8 cellular contexts compared by ENCODE assay signal in the genomic region with DNA sequence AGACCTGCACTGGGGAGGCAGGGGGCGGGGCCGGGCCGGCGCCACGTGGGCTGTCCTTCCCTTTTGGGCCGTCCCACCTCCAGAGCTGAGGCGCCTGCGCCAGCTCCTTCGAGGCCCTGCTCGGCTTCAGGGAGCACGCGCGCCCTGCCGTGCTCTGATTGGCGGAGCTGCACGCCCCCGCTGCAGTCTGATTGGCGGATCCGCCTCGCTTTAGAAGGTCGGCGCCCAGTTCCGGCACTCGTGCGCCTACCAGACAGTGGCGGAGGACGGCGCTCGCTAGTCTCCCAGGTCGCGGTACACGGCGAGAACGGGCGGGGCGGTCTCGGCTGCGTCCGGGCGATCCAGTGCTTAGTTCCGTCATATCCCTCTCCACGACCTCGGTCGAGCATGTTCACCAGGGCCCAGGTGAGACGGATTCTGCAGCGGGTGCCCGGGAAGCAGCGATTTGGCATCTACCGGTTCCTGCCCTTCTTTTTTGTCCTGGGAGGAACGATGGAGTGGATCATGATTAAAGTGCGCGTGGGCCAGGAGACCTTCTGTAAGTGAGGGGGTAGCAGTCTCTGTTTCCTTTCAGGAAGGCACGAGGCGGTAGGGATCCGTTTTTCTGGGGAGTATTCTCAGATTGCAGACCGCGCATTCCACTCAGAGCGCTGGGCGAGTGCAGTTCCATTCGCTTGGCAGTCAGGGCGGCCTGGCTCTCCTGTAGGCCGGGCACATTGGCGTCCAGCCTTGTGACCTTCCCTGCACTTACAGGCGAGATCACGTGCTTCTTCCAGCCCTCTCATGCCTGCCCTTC. TPM values are rescaled to one million over a fixed set of nuclear protein-coding genes. Genes with fewer than 3 reads are reported as not detected.
DNase-seq lines count a peak whose midpoint lies in the region; ATAC-seq and TF ChIP-seq lines count a peak whose summit lies in the region.

TSS of gene UQCC5 (plus strand) at position 237 of the 796 bp plus-strand sequence. CDS start at position 388, 151 bp downstream.

- no peak within 1 kb of the TSS for H2AFZ ChIP-seq in H9 (ENCODE audit: low read length)

- peaks cover 17 to 37% (median 23%) of the 10 kb centered on the region in 3 experiments for H3K36me3 Mint-ChIP-seq in H9 (ENCODE audit: insufficient read depth in 1 of 3, low read depth in 3 of 3)
- H3K36me3 Mint-ChIP-seq in natural killer cell treated with Interleukin-12 subunit alpha and Interleukin-12 subunit beta and Interleukin-15 and Interleukin-18, amount 100 ng/mL, for 72 hours = peaks cover 14% of the 10 kb centered on the region

- H2AK5ac ChIP-seq in H9 (ENCODE audit: insufficient read length, low read length) = no peak within 1 kb of the TSS

- peaks cover 6% of the 10 kb centered on the region for H3K79me1 ChIP-seq in H9 (ENCODE audit: insufficient read depth, low read depth, low read length, poor library complexity, severe bottlenecking)

- no peak within 1 kb of the TSS for H3T11ph ChIP-seq in H9 (ENCODE audit: low read length)

- H3K9me3 ChIP-seq in H9 (ENCODE audit: control insufficient read depth, low read depth, low read length) = no peaks in the 10 kb centered on the region

- TF ChIP-seq CTCF in H9 (conservative IDR thresholded peaks at IDR 0.05) = 0 out of 3 replicates have a peak, but pooled peaks have one; percentile 11
- no peak for TF ChIP-seq CTCF in fibroblast of pulmonary artery (IDR thresholded peaks at IDR 0.05; ENCODE audit: low read length, missing control alignments)

- no peak within 1 kb of the TSS for H2BK5ac ChIP-seq in H9 (ENCODE audit: insufficient read length, low read length)

- no peaks in the 10 kb centered on the region for H3K9me3 Mint-ChIP-seq in H9
- no peaks in the 10 kb centered on the region for H3K9me3 Mint-ChIP-seq in natural killer cell treated with Interleukin-12 subunit alpha and Interleukin-12 subunit beta and Interleukin-15 and Interleukin-18, amount 100 ng/mL, for 72 hours

- peak within 1 kb of the TSS; percentile 95 for H3K4me3 ChIP-seq in fibroblast of pulmonary artery (replicated peaks; ENCODE audit: low read depth, low read length)

- peaks cover 6% of the 10 kb centered on the region for H3K4me1 ChIP-seq in H9 (ENCODE audit: insufficient read depth, low read length)

- H3K4ac ChIP-seq in H9 (ENCODE audit: low read depth, low read length) = no peak within 1 kb of the TSS

- H3K4me1 Mint-ChIP-seq in H9 = peaks cover 45 to 49% of the 10 kb centered on the region in 2 experiments
- H3K4me1 Mint-ChIP-seq in natural killer cell treated with Interleukin-12 subunit alpha and Interleukin-12 subunit beta and Interleukin-15 and Interleukin-18, amount 100 ng/mL, for 72 hours (ENCODE audit: low read depth in 2 of 2) = peaks cover 29 to 51% of the 10 kb centered on the region in 2 donors

- no peak within 1 kb of the TSS for H2BK15ac ChIP-seq in H9 (ENCODE audit: low read depth, low read length)

- H3K56ac ChIP-seq in H9 (ENCODE audit: insufficient read length, low read depth, low read length) = no peak within 1 kb of the TSS

- no peak within 1 kb of the TSS for H3K27ac ChIP-seq in H9 (ENCODE audit: insufficient read length, low read depth, low read length)

- H3K23ac ChIP-seq in H9 (ENCODE audit: insufficient read length, low read depth, low read length) = no peak within 1 kb of the TSS

- H2BK12ac ChIP-seq in H9 (ENCODE audit: insufficient read length, low read depth, low read length) = no peak within 1 kb of the TSS

- H3K18ac ChIP-seq in H9 (ENCODE audit: insufficient read length, low read depth, low read length) = peak within 1 kb of the TSS; percentile 14

- no CpG with 5 or more reads among the region's 65 CpGs for WGBS in H9 (ENCODE audit: extremely low coverage, insufficient read length, low lambda C conversion rate)

- DNase-seq in G401 (ENCODE audit: low spot score) = peak; percentile 98
- peak; percentile 99 for DNase-seq in H9
- peak; percentile 96 for DNase-seq in M059J (ENCODE audit: low read depth)
- peak; percentile 97 for DNase-seq in activated effector memory CD4-positive, alpha-beta T cell treated with Interleukin-2 at 50 U/mL for 16 hours
- peak; percentile 99 for DNase-seq in fibroblast of pulmonary artery (ENCODE audit: low read depth)
- DNase-seq in natural killer cell treated with Interleukin-12 subunit alpha and Interleukin-12 subunit beta and Interleukin-15 and Interleukin-18, amount 100 ng/mL, for 72 hours (ENCODE audit: low spot score) = peak; percentile 99
- peak; percentile 98 for DNase-seq in stimulated activated naive CD4-positive, alpha-beta T cell treated with Interleukin-2 at 50 U/mL for 16 hours (lab: John Stamatoyannopoulos, UW)

- H3K27me3 ChIP-seq in H9 (ENCODE audit: insufficient read depth, low read length) = no peaks in the 10 kb centered on the region

- H3K79me2 ChIP-seq in H9 (ENCODE audit: insufficient read depth, low read length) = peaks cover 14% of the 10 kb centered on the region; the same call in 1 of the 2 replicates

- no peaks in the 10 kb centered on the region for H4K20me1 ChIP-seq in H9 (ENCODE audit: control insufficient read depth, insufficient read depth, insufficient read length)

- no peak within 1 kb of the TSS for H2BK120ac ChIP-seq in H9 (ENCODE audit: low read depth, low read length, poor library complexity, severe bottlenecking)

- H4K8ac ChIP-seq in H9 (replicated peaks; ENCODE audit: insufficient read length, low read depth, low read length) = no peak within 1 kb of the TSS

- no peak within 1 kb of the TSS for H2BK20ac ChIP-seq in H9 (ENCODE audit: low read depth, low read length, poor library complexity, severe bottlenecking)

- peak within 1 kb of the TSS; percentile 93 for H3K4me2 ChIP-seq in H9 (ENCODE audit: insufficient read depth, insufficient read length, low read length)

- no peak within 1 kb of the TSS for H4K5ac ChIP-seq in H9 (ENCODE audit: insufficient read length, low read depth, low read length)

- in situ Hi-C loops in G401 (cut with HindIII; ENCODE audit: low sequenced_read_pairs) = no loop called here

- peak; percentile 94 to 95 for ATAC-seq in natural killer cell treated with Interleukin-12 subunit alpha and Interleukin-12 subunit beta and Interleukin-15 and Interleukin-18, amount 100 ng/mL, for 72 hours

- H3K27me3 Mint-ChIP-seq in H9 (ENCODE audit: low read depth) = no peaks in the 10 kb centered on the region
- peaks cover 0 to 2% of the 10 kb centered on the region in 2 donors for H3K27me3 Mint-ChIP-seq in natural killer cell treated with Interleukin-12 subunit alpha and Interleukin-12 subunit beta and Interleukin-15 and Interleukin-18, amount 100 ng/mL, for 72 hours

- 0 out of 2 replicates have a peak within 1 kb of the TSS, but pooled peaks have one; percentile 4 for H3K14ac ChIP-seq in H9 (ENCODE audit: insufficient read depth, low read length)

- H3K9ac ChIP-seq in H9 (ENCODE audit: extremely low read depth, insufficient read length, low read length) = peak within 1 kb of the TSS; percentile 74

- TF ChIP-seq POLR2A in Raji (IDR thresholded peaks at IDR 0.05; ENCODE audit: insufficient read depth, low read depth, low read length) = peak; percentile 99

- peaks cover 24% of the 10 kb centered on the region for H3K23me2 ChIP-seq in H9 (ENCODE audit: insufficient read length, low read depth, low read length, poor library complexity, severe bottlenecking)

- H3K27ac Mint-ChIP-seq in H9 = peak within 1 kb of the TSS; percentile 98 to 99 (median 99)
- peak within 1 kb of the TSS; percentile 91 to 93 for H3K27ac Mint-ChIP-seq in natural killer cell treated with Interleukin-12 subunit alpha and Interleukin-12 subunit beta and Interleukin-15 and Interleukin-18, amount 100 ng/mL, for 72 hours

- no peak within 1 kb of the TSS for H4K91ac ChIP-seq in H9 (ENCODE audit: insufficient read length, low read depth, low read length)

- H3K4me3 Mint-ChIP-seq in H9 = peak within 1 kb of the TSS; percentile 98 to 99
- peak within 1 kb of the TSS; percentile 95 for H3K4me3 Mint-ChIP-seq in natural killer cell treated with Interleukin-12 subunit alpha and Interleukin-12 subunit beta and Interleukin-15 and Interleukin-18, amount 100 ng/mL, for 72 hours

RNA-seq across cellular contexts. Expression of gene UQCC5, which starts in this region (rescaled TPM):
- total RNA-seq in G401 (2014; rRNA removed; shearing (Covaris generic)) = 4.2 and 48.9 TPM in 2 replicates
- 39.1 and 45.8 TPM in 2 replicates for total RNA-seq in H9 (2021)
- 0.62 and 2.6 TPM in 2 replicates for total RNA-seq in M059J (2014; rRNA removed; shearing (Covaris generic))
- total RNA-seq in natural killer cell treated with Interleukin-12 subunit alpha and Interleukin-12 subunit beta and Interleukin-15 and Interleukin-18, amount 100 ng/mL, for 72 hours = 10 to 100 TPM in 1 of 2 donors, 1 to 10 TPM in 1; 6.7 to 18.0 TPM
